ENCODE assay signal across 7 cellular contexts in the genomic region with DNA sequence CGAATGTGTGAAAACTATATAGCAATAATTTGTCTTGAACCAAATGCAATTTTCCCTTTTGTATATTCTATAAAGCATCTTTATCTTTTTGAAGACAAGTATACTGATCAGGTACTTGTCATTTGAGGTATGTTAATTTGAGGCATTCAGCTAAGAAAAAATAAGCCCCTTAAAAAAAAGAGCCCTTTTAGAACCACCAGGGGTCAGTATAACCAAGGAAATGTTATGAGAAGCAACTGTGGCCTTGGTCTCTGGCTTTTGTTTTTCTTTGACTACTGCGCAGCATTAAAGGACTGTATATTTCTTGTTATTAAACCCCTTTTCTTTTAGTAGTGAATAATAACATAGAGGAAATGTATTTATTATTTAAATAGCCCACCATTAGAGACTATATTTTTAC. TPM values are rescaled to one million over a fixed set of nuclear protein-coding genes. Genes with fewer than 3 reads are reported as not detected.
DNase-seq lines count a peak whose midpoint lies in the region; ATAC-seq, FAIRE-seq and TF ChIP-seq lines count a peak whose summit lies in the region.

No MANE protein-coding gene starts in this region.

- no peak overlapping the region for H3K9ac ChIP-seq in endothelial cell of umbilical vein (replicated peaks; ENCODE audit: extremely low read depth, insufficient read depth, low read length)

- no peaks in the 10 kb centered on the region for H3K9me1 ChIP-seq in endothelial cell of umbilical vein (replicated peaks; ENCODE audit: control insufficient read depth, extremely low read depth, insufficient read depth, low read length)

- H3K27me3 ChIP-seq in endothelial cell of umbilical vein (ENCODE audit: control insufficient read depth in 2 of 2, insufficient read depth in 2 of 2, low read length in 2 of 2): no peaks in the 10 kb centered on the region

- H3K4me3 ChIP-seq in LNCaP clone FGC (ENCODE audit: low read depth, low read length): no peak overlapping the region
- no peak overlapping the region for H3K4me3 ChIP-seq in endothelial cell of umbilical vein (replicated peaks in 1 of 3; ENCODE audit: insufficient read depth in 1 of 3, low read depth in 1 of 3, low read length in 3 of 3)

- no peak for TF ChIP-seq POLR2A in endothelial cell of umbilical vein (IDR thresholded peaks at IDR 0.05; ENCODE audit: low read depth, low read length)

- no peaks in the 10 kb centered on the region for H3K79me2 ChIP-seq in endothelial cell of umbilical vein (ENCODE audit: control insufficient read depth, insufficient read depth, low read length)

- POLR2A ChIA-PET in endothelial cell of umbilical vein (lab: Charles Lee): interaction anchor here (0.6 to 1.0 kb wide), 3 partner anchors 53 to 117 kb away, joined by 3 to 4 read pairs (median 3); no protein-coding TSS in a partner anchor

- intact Hi-C loops in endothelial cell of umbilical vein (cut with micrococcal nuclease): loop anchor here (1.0 to 5.0 kb wide), 6 partner anchors 63 to 1472 kb away; no protein-coding TSS in a partner anchor

- H3K9me3 Mint-ChIP-seq in naive B cell: no peaks in the 10 kb centered on the region

- peak; percentile 59 for DNase-seq in G401 (ENCODE audit: low spot score)
- peak; percentile 22 for DNase-seq in LNCaP clone FGC (ENCODE audit: low read depth)
- peak; percentile 57 for DNase-seq in RPMI7951 (ENCODE audit: low read depth)
- peak; percentile 79 for DNase-seq in endothelial cell of umbilical vein (ENCODE audit: low read depth, low spot score)
- peak; percentile 53 for DNase-seq in naive B cell
- no peak for DNase-seq in GM19238 (ENCODE audit: insufficient read length, low spot score)

- in situ Hi-C loops in G401 (cut with HindIII; ENCODE audit: low sequenced_read_pairs): no loop called here

- no peaks in the 10 kb centered on the region for H3K9me3 ChIP-seq in endothelial cell of umbilical vein (replicated peaks; ENCODE audit: control insufficient read depth, insufficient read depth, low read length)

- no peaks in the 10 kb centered on the region for H3K4me1 ChIP-seq in endothelial cell of umbilical vein (ENCODE audit: control insufficient read depth, extremely low read depth, insufficient read depth, low read length)

- H3K36me3 ChIP-seq in endothelial cell of umbilical vein (ENCODE audit: control insufficient read depth in 2 of 2, extremely low read depth in 1 of 2, insufficient read depth in 2 of 2, low read length in 2 of 2): peaks cover 6 to 10% of the 10 kb centered on the region in 2 experiments

- no TSS peak for BruUV-seq in endothelial cell of umbilical vein (replicated peaks; lab: Mats Ljungman, UMichigan)

- peak; percentile 86 for FAIRE-seq in endothelial cell of umbilical vein (lab: Jason Lieb, UNC)

- TF ChIP-seq CTCF in LNCaP clone FGC (IDR thresholded peaks at IDR 0.05; ENCODE audit: control insufficient read depth, extremely low read depth, insufficient read depth): peak; percentile 49
- peak; percentile 43 to 56 for TF ChIP-seq CTCF in endothelial cell of umbilical vein (IDR thresholded peaks at IDR 0.05; ENCODE audit: extremely low read depth in 1 of 2, insufficient read depth in 1 of 2, low read depth in 1 of 2, low read length in 2 of 2)

- H3K27ac ChIP-seq in endothelial cell of umbilical vein (ENCODE audit: insufficient read depth, low read depth, low read length): no peak overlapping the region

- no peak overlapping the region for H3K4me3 Mint-ChIP-seq in naive B cell

- H3K27ac Mint-ChIP-seq in naive B cell: no peak overlapping the region

- no peaks in the 10 kb centered on the region for H4K20me1 ChIP-seq in endothelial cell of umbilical vein (replicated peaks; ENCODE audit: control insufficient read depth, extremely low read depth, insufficient read depth, low read length)

- no peak overlapping the region for H2AFZ ChIP-seq in endothelial cell of umbilical vein (ENCODE audit: low read depth, low read length)

- no peaks in the 10 kb centered on the region for H3K36me3 Mint-ChIP-seq in naive B cell

- peaks cover 0 to 3% (median 0%) of the 10 kb centered on the region in 3 donors for H3K27me3 Mint-ChIP-seq in naive B cell

- H3K4me2 ChIP-seq in endothelial cell of umbilical vein (ENCODE audit: insufficient read depth, low read length): no peak overlapping the region

- CTCF ChIA-PET in endothelial cell of umbilical vein (lab: Charles Lee): interaction anchor here (0.6 to 4.6 kb wide), 45 partner anchors 9 to 1493 kb away, joined by 3 to 200 read pairs (median 4); a partner anchor contains a TSS

- no peaks in the 10 kb centered on the region for H3K4me1 Mint-ChIP-seq in naive B cell

- ATAC-seq in GM21528 (IDR thresholded peaks at IDR 0.05; ENCODE audit: low FRiP score, unreplicated experiment) (peak; percentile 74), naive B cell (ENCODE audit: low read depth in 2 of 2) (peak; percentile 55 to 63)

- dilution Hi-C loops in endothelial cell of umbilical vein (cut with MboI; ENCODE audit: extremely low pct_ligation_motif_present, low sequenced_read_pairs): no loop called here

TF ChIP-seq in endothelial cell of umbilical vein, 7 proteins besides CTCF, POLR2A, EP300 and RAD21:
- TF ChIP-seq JUN (IDR thresholded peaks at IDR 0.05; ENCODE audit: borderline replicate concordance, insufficient read depth, insufficient read length, low read depth): no peak
- TF ChIP-seq, protein P1, sequence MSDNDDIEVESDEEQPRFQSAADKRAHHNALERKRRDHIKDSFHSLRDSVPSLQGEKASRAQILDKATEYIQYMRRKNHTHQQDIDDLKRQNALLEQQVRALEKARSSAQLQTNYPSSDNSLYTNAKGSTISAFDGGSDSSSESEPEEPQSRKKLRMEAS (IDR thresholded peaks at IDR 0.05; ENCODE audit: insufficient read depth, insufficient read length): no peak
- no peak for TF ChIP-seq EZH2 (IDR thresholded peaks at IDR 0.05; ENCODE audit: borderline replicate concordance, low read depth, low read length, severe bottlenecking)
- TF ChIP-seq FOS (IDR thresholded peaks at IDR 0.05; ENCODE audit: borderline replicate concordance, insufficient read depth, low read length): no peak
TF ChIP-seq in endothelial cell of umbilical vein: peak in this region for 0.

RNA-seq across cellular contexts. Expression of a gene that starts 43.1 kb away (rescaled TPM):
- 0.51 and 2.6 TPM in 2 replicates for total RNA-seq in G401 (2014; rRNA removed; shearing (Covaris generic))
- total RNA-seq in RPMI7951 (2014; rRNA removed; shearing (Covaris generic)): 67.4 and 75.9 TPM in 2 replicates
- total RNA-seq in endothelial cell of umbilical vein: 86.2 and 107 TPM in 2 replicates
- polyA plus RNA-seq in endothelial cell of umbilical vein (26.3 and 33.9 TPM in 2 replicates), naive B cell (ENCODE audit: low read depth in 6 of 6) (under 1 TPM in 1 of 6 donors, not detected in 5; 0.07 TPM)
- 19.5 and 21.2 TPM in 2 replicates for polyA plus RNA-seq in endothelial cell of umbilical vein (2011; cell fraction: cytosol; rRNA removed)
- polyA plus RNA-seq in endothelial cell of umbilical vein (2011; cell fraction: nucleus; rRNA removed): 27.6 and 38.5 TPM in 2 replicates
- 46.3 and 67.0 TPM in 2 replicates for polyA plus RNA-seq in endothelial cell of umbilical vein (2012)
- 63.8 and 67.5 TPM in 2 replicates for polyA minus RNA-seq in endothelial cell of umbilical vein
- polyA minus RNA-seq in endothelial cell of umbilical vein (2011; cell fraction: cytosol; rRNA and poly(A)+ RNA removed): 13.1 TPM
- polyA minus RNA-seq in endothelial cell of umbilical vein (2011; cell fraction: nucleus; rRNA and poly(A)+ RNA removed): 53.7 and 74.6 TPM in 2 replicates

Comparison
In these comparisons a context has a peak if more than half of its experiments do, and no peak if none do; other contexts are left out.
1. RNA of a gene that starts 43.1 kb away (total RNA-seq): 86.2 to 107 TPM in endothelial cell of umbilical vein and 67.4 to 75.9 TPM in RPMI7951; 0.51 to 2.6 TPM in G401; every median in the first group is over 10 times any median in the second.